9 cellular contexts compared by ENCODE assay signal in genomic region chr15:26838742-26839460, GRCh38.
DNase-seq lines count a peak whose midpoint lies in the region; ATAC-seq and TF ChIP-seq lines count a peak whose summit lies in the region.
"Had no signal": no experiment of that assay in that cellular context is flagged by ENCODE, and none has a peak within 500 bp of the region (broad histone marks: within the 10 kb centered on the region; RNA-seq: fewer than 3 reads in every experiment).

No MANE protein-coding gene starts in this region.

- peak; percentile 55 for TF ChIP-seq CTCF in GM12873 (IDR thresholded peaks at IDR 0.05; ENCODE audit: insufficient read depth, low read depth, low read length, missing control alignments)

- ATAC-seq in GM21786 (IDR thresholded peaks at IDR 0.05; ENCODE audit: unreplicated experiment) (no peak), GM21619 (IDR thresholded peaks at IDR 0.05; ENCODE audit: unreplicated experiment) (no peak)

- DNase-seq in AG08395 (ENCODE audit: low spot score): peak; percentile 25
- peak; percentile 4 for DNase-seq in OCI-M1 (lab: John Stamatoyannopoulos, UW)
- DNase-seq in iPS DF 4.7 (ENCODE audit: extremely low read depth, low spot score): peak; percentile 36
- no peak for DNase-seq in activated CD4-positive, CD25-positive, alpha-beta regulatory T cell treated with anti-CD3 and anti-CD28 coated beads, Interleukin-2, amount 50 U/mL, for 72 hours
- DNase-seq in COLO668 (lab: John Stamatoyannopoulos, UW; ENCODE audit: unreplicated experiment): no peak
- DNase-seq: Kasumi-1 had no signal

Comparison
In these comparisons a context has a peak if more than half of its experiments do, and no peak if none do; other contexts are left out.
1. DNase-seq: peak in AG08395 (single experiment), OCI-M1 (single experiment) and iPS DF 4.7 (single experiment); none in activated CD4-positive, CD25-positive, alpha-beta regulatory T cell treated with anti-CD3 and anti-CD28 coated beads, Interleukin-2, amount 50 U/mL, for 72 hours (single experiment) and COLO668 (single experiment).